In the genomic region with DNA sequence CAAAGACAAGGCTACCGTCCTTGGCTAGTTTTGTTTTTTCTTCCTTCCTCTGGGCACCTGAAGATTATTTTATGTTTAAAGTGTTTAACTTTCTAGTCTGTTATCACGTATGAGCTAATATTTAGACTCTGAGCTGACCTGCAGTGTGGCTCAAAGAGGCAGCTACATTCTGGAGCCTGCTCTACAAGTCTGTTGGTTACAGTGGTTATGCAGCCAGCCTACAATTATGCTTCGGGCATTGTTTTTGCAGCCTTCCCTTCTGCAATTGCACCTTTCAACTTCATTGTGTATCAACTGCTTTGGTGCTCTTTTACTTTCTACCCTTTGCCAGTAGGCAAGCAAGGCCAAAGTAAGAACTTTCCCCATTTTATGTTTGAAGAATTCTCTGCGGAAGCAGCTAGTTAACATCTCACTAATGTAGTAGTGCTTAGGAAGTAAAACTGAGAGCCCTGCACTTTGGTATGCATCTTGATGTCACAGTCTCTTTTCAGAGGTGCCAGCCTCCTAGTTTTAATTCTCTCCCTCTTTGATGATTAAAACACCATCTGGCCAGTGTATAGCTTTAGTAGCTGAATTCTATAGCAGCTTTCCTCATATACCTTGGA, we compare ENCODE assay signal across 16 cellular contexts.
DNase-seq lines count a peak whose midpoint lies in the region; ATAC-seq and TF ChIP-seq lines count a peak whose summit lies in the region.
"Had no signal": no experiment of that assay in that cellular context is flagged by ENCODE, and none has a peak within 500 bp of the region (broad histone marks: within the 10 kb centered on the region; RNA-seq: fewer than 3 reads in every experiment).

No MANE protein-coding gene starts in this region.

- H3K4me1 ChIP-seq in H9 (ENCODE audit: insufficient read depth, low read length): peaks cover 2% of the 10 kb centered on the region; the same call in 1 of the 2 replicates
- H3K4me1 ChIP-seq in prostate gland (replicated peaks): peaks cover 3% of the 10 kb centered on the region
- H3K4me1 ChIP-seq in foreskin keratinocyte: no peaks in the 10 kb centered on the region
- no peaks in the 10 kb centered on the region for H3K4me1 ChIP-seq in gastrocnemius medialis
- H3K4me1 ChIP-seq: BLaER1 treated with 17β-estradiol and CSF1 and Interleukin-3, amounts not matched to agents 10 nM and 100 nM had no signal

- no peak overlapping the region for H2BK12ac ChIP-seq in H9 (ENCODE audit: insufficient read length, low read depth, low read length)

- H3K9me3 Mint-ChIP-seq in H9: peaks cover 7 to 18% of the 10 kb centered on the region in 2 experiments
- H3K9me3 Mint-ChIP-seq in WTC11: peaks cover 40% of the 10 kb centered on the region
- H3K9me3 Mint-ChIP-seq in activated CD4-positive, alpha-beta T cell treated with anti-CD3 and anti-CD28 coated beads for 36 hours (ENCODE audit: low read depth): no peaks in the 10 kb centered on the region

- WGBS in H9 (ENCODE audit: extremely low coverage, insufficient read length, low lambda C conversion rate): no CpG with 5 or more reads among the region's 4 CpGs
- 51% methylated on average over 4 of the region's 4 CpGs for whole genome bisulfite sequencing in prostate gland

- H3K4me3 Mint-ChIP-seq in H9: no peak overlapping the region
- no peak overlapping the region for H3K4me3 Mint-ChIP-seq in WTC11
- no peak overlapping the region for H3K4me3 Mint-ChIP-seq in activated CD4-positive, alpha-beta T cell treated with anti-CD3 and anti-CD28 coated beads for 36 hours

- TF ChIP-seq CTCF in H9 (conservative IDR thresholded peaks at IDR 0.05) (no peak), WTC11 (IDR thresholded peaks at IDR 0.05) (no peak), prostate gland (IDR thresholded peaks at IDR 0.05) (no peak), foreskin keratinocyte (conservative IDR thresholded peaks at IDR 0.05) (no peak), gastrocnemius medialis (IDR thresholded peaks at IDR 0.05 in 4 of 5, conservative IDR thresholded peaks at IDR 0.05 in 1 of 5) (no peak)

- H3K27ac ChIP-seq in H9 (ENCODE audit: insufficient read length, low read depth, low read length): no peak overlapping the region
- no peak overlapping the region for H3K27ac ChIP-seq in prostate gland
- no peak overlapping the region for H3K27ac ChIP-seq in foreskin keratinocyte
- no peak overlapping the region for H3K27ac ChIP-seq in gastrocnemius medialis
- H3K27ac ChIP-seq: BLaER1 treated with 17β-estradiol and CSF1 and Interleukin-3, amounts not matched to agents 10 nM and 100 nM had no signal

- no peak overlapping the region for H2BK120ac ChIP-seq in H9 (ENCODE audit: low read depth, low read length, poor library complexity, severe bottlenecking)

- H3K9ac ChIP-seq in H9 (ENCODE audit: extremely low read depth, insufficient read length, low read length): no peak overlapping the region
- H3K9ac ChIP-seq: BLaER1 treated with 17β-estradiol and CSF1 and Interleukin-3, amounts not matched to agents 10 nM and 100 nM had no signal

- no peak overlapping the region for H3K4me3 ChIP-seq in prostate gland
- H3K4me3 ChIP-seq in gastrocnemius medialis: no peak overlapping the region
- H3K4me3 ChIP-seq: BLaER1 treated with 17β-estradiol and CSF1 and Interleukin-3, amounts not matched to agents 10 nM and 100 nM had no signal

- H4K20me1 ChIP-seq in H9 (ENCODE audit: control insufficient read depth, insufficient read depth, insufficient read length): no peaks in the 10 kb centered on the region
- H4K20me1 ChIP-seq: BLaER1 treated with 17β-estradiol and CSF1 and Interleukin-3, amounts not matched to agents 10 nM and 100 nM had no signal

- in situ Hi-C loops in gastrocnemius medialis (cut with MboI; ENCODE audit: low sequenced_read_pairs in 4 of 4): no loop called here

- H3K9me3 ChIP-seq in H9 (ENCODE audit: control insufficient read depth, low read depth, low read length) (peaks cover 11% of the 10 kb centered on the region), prostate gland (no peaks in the 10 kb centered on the region), gastrocnemius medialis (no peaks in the 10 kb centered on the region)

- H3K14ac ChIP-seq in H9 (ENCODE audit: insufficient read depth, low read length): no peak overlapping the region

- POLR2A ChIA-PET in WTC11 (lab: Charles Lee): no interaction called here
- POLR2A ChIA-PET in activated CD4-positive, alpha-beta T cell treated with anti-CD3 and anti-CD28 coated beads for 36 hours (lab: Charles Lee): no interaction called here

- H3K79me1 ChIP-seq in H9 (ENCODE audit: insufficient read depth, low read depth, low read length, poor library complexity, severe bottlenecking): no peaks in the 10 kb centered on the region

- H2BK20ac ChIP-seq in H9 (ENCODE audit: low read depth, low read length, poor library complexity, severe bottlenecking): no peak overlapping the region

- peak overlapping the region; percentile 2 for H2AFZ ChIP-seq in H9 (ENCODE audit: low read length)

- H4K91ac ChIP-seq in H9 (ENCODE audit: insufficient read length, low read depth, low read length): no peak overlapping the region

- H3K4ac ChIP-seq in H9 (ENCODE audit: low read depth, low read length): no peak overlapping the region

- H3K36me3 ChIP-seq in prostate gland: no peaks in the 10 kb centered on the region
- H3K36me3 ChIP-seq in gastrocnemius medialis: no peaks in the 10 kb centered on the region
- H3K36me3 ChIP-seq: BLaER1 treated with 17β-estradiol and CSF1 and Interleukin-3, amounts not matched to agents 10 nM and 100 nM had no signal

- no peak overlapping the region for H2BK5ac ChIP-seq in H9 (ENCODE audit: insufficient read length, low read length)

- no peak overlapping the region for H3K56ac ChIP-seq in H9 (ENCODE audit: insufficient read length, low read depth, low read length)

- no peak overlapping the region for H2AK5ac ChIP-seq in H9 (ENCODE audit: insufficient read length, low read length)

- H3K27me3 Mint-ChIP-seq in H9 (ENCODE audit: low read depth) (no peaks in the 10 kb centered on the region), WTC11 (ENCODE audit: low read depth) (no peaks in the 10 kb centered on the region)
- H3K27me3 Mint-ChIP-seq in activated CD4-positive, alpha-beta T cell treated with anti-CD3 and anti-CD28 coated beads for 36 hours: no peaks in the 10 kb centered on the region

- TF ChIP-seq POLR2A in prostate gland (IDR thresholded peaks at IDR 0.05) (no peak), gastrocnemius medialis (IDR thresholded peaks at IDR 0.05) (no peak)

- DNase-seq in H9 (no peak), WTC11 (ENCODE audit: low spot score) (no peak), inferior parietal cortex (ENCODE audit: extremely low spot score) (peak; percentile 17), prostate gland (ENCODE audit: low spot score) (peak; percentile 33), foreskin keratinocyte (no peak), gastrocnemius medialis (no peak)
- DNase-seq in activated CD4-positive, alpha-beta T cell treated with anti-CD3 and anti-CD28 coated beads for 36 hours: no peak
- DNase-seq: H7, MV-4-11, NCI-H1436 treated with DMSO at 0.1 percent for 48 hours, NCI-H226, NCI-H526 had no signal

- intact Hi-C loops in prostate gland (cut with DNase I): no loop called here
- intact Hi-C loops in activated CD4-positive, alpha-beta T cell treated with anti-CD3 and anti-CD28 coated beads for 36 hours (cut with DNase I, micrococcal nuclease): no loop called here
- intact Hi-C loops in gastrocnemius medialis (cut with DNase I; ENCODE audit: low total_unique reads): no loop called here

- H3K23ac ChIP-seq in H9 (ENCODE audit: insufficient read length, low read depth, low read length): no peak overlapping the region

- H3K27ac Mint-ChIP-seq in H9 (peak overlapping the region in 2 of 3 experiments; percentile 67 to 86; a peak in 3 of 7 replicates), WTC11 (peak overlapping the region; percentile 44)
- no peak overlapping the region for H3K27ac Mint-ChIP-seq in activated CD4-positive, alpha-beta T cell treated with anti-CD3 and anti-CD28 coated beads for 36 hours

- H4K8ac ChIP-seq in H9 (replicated peaks; ENCODE audit: insufficient read length, low read depth, low read length): no peak overlapping the region

- peak; percentile 65 for ATAC-seq in WTC11
- ATAC-seq in foreskin keratinocyte: no peak
- no peak for ATAC-seq in activated CD4-positive, alpha-beta T cell treated with anti-CD3 and anti-CD28 coated beads for 36 hours
- ATAC-seq in HG03108 (IDR thresholded peaks at IDR 0.05; ENCODE audit: unreplicated experiment): no peak
- no peak for ATAC-seq in gastrocnemius medialis
- ATAC-seq: Panc1, Right ventricle myocardium inferior had no signal

- no peak overlapping the region for H3K18ac ChIP-seq in H9 (ENCODE audit: insufficient read length, low read depth, low read length)

- H4K5ac ChIP-seq in H9 (ENCODE audit: insufficient read length, low read depth, low read length): no peak overlapping the region

- CTCF ChIA-PET in WTC11 (lab: Charles Lee): interaction anchor here (1.1 kb wide), 1 partner anchor 540 kb away, joined by 3 read pairs; no protein-coding TSS in a partner anchor
- CTCF ChIA-PET in activated CD4-positive, alpha-beta T cell treated with anti-CD3 and anti-CD28 coated beads for 36 hours (lab: Charles Lee): interaction anchor here (0.8 kb wide), 1 partner anchor 12 kb away, joined by 3 read pairs; no protein-coding TSS in a partner anchor

- H3K4me2 ChIP-seq in H9 (ENCODE audit: insufficient read depth, insufficient read length, low read length): no peak overlapping the region
- H3K4me2 ChIP-seq: BLaER1 treated with 17β-estradiol and CSF1 and Interleukin-3, amounts not matched to agents 10 nM and 100 nM had no signal

- H3K27me3 ChIP-seq in H9 (ENCODE audit: insufficient read depth, low read length): no peaks in the 10 kb centered on the region
- no peaks in the 10 kb centered on the region for H3K27me3 ChIP-seq in prostate gland (replicated peaks; ENCODE audit: insufficient read depth)
- no peaks in the 10 kb centered on the region for H3K27me3 ChIP-seq in foreskin keratinocyte
- H3K27me3 ChIP-seq in gastrocnemius medialis: no peaks in the 10 kb centered on the region
- H3K27me3 ChIP-seq: BLaER1 treated with 17β-estradiol and CSF1 and Interleukin-3, amounts not matched to agents 10 nM and 100 nM had no signal

- H3K36me3 Mint-ChIP-seq in H9 (ENCODE audit: insufficient read depth in 1 of 3, low read depth in 3 of 3) (peaks cover 3 to 20% (median 6%) of the 10 kb centered on the region in 3 experiments; a peak in 6 of 7 replicates), WTC11 (peaks cover 15% of the 10 kb centered on the region)
- no peaks in the 10 kb centered on the region for H3K36me3 Mint-ChIP-seq in activated CD4-positive, alpha-beta T cell treated with anti-CD3 and anti-CD28 coated beads for 36 hours (ENCODE audit: low read depth)

- no peaks in the 10 kb centered on the region for H3K79me2 ChIP-seq in H9 (ENCODE audit: insufficient read depth, low read length)

- H2BK15ac ChIP-seq in H9 (ENCODE audit: low read depth, low read length): no peak overlapping the region

- peaks cover 20 to 22% of the 10 kb centered on the region in 2 experiments for H3K4me1 Mint-ChIP-seq in H9
- H3K4me1 Mint-ChIP-seq in WTC11: peaks cover 33% of the 10 kb centered on the region
- no peaks in the 10 kb centered on the region for H3K4me1 Mint-ChIP-seq in activated CD4-positive, alpha-beta T cell treated with anti-CD3 and anti-CD28 coated beads for 36 hours

- no peak overlapping the region for H3T11ph ChIP-seq in H9 (ENCODE audit: low read length)

- no peaks in the 10 kb centered on the region for H3K23me2 ChIP-seq in H9 (ENCODE audit: insufficient read length, low read depth, low read length, poor library complexity, severe bottlenecking)

Comparison
In these comparisons a context has a peak if more than half of its experiments do, and no peak if none do; other contexts are left out.
1. DNase-seq: peak in inferior parietal cortex (single experiment) and prostate gland (single experiment); none in H9 (single experiment), WTC11 (single experiment), foreskin keratinocyte (0 of 2), activated CD4-positive, alpha-beta T cell treated with anti-CD3 and anti-CD28 coated beads for 36 hours (single experiment) and gastrocnemius medialis (0 of 2).